In the genomic region with DNA sequence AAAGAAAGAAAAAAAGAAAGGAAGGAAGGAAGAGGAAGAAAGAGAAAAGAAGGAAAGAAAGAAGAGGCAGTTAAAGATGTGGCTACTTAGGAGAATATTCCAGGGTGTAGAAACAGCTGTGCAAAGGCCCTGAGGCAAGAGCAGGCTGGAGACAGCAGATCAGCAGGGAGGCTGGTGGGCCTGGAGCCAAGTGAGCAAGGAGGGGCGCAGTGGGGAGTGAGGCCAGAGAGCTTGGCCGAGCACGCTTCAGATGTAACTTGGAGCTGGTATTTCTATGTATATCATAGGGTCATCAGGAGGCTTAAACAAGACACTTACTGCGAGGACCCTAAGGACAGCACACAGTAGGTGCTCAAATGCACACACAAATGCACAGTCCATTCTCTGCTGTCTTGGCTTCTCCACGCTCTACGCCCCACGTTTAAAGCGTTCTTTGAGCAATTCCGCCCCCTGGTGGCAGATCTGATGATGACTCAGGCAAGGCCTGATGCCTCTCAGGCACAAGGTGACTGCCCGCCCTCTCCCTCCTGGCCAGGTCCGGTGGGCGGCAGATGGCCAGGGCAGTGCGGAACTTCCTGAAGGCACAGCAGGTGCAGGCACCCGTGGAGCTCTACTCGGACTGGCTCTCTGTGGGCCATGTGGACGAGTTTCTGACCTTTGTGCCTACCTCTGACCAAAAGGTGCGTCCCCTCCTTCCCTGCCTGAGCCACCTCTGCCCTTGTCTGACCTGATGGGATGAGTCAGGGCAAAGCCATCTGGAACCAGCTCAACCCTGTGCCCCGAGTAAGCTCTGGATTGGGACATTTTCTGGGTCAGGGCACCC, we compare ENCODE assay signal across 8 cellular contexts. TPM values are rescaled to one million over a fixed set of nuclear protein-coding genes. Genes with fewer than 3 reads are reported as not detected.
DNase-seq lines count a peak whose midpoint lies in the region; ATAC-seq and TF ChIP-seq lines count a peak whose summit lies in the region.

No MANE protein-coding gene starts in this region.

- H3K4me3 ChIP-seq in DND-41 (ENCODE audit: low read depth in 1 of 2, low read length in 2 of 2) (no peak overlapping the region), LNCaP clone FGC (ENCODE audit: low read depth, low read length) (no peak overlapping the region), osteoblast (ENCODE audit: insufficient read depth, low read length) (no peak overlapping the region), thyroid gland (replicated peaks in 1 of 3) (no peak overlapping the region)

- H3K36me3 ChIP-seq in DND-41 (ENCODE audit: insufficient read depth, low read length) (no peaks in the 10 kb centered on the region), osteoblast (ENCODE audit: insufficient read depth, low read length) (no peaks in the 10 kb centered on the region), thyroid gland (no peaks in the 10 kb centered on the region)

- no peak overlapping the region for H3K9ac ChIP-seq in DND-41 (ENCODE audit: low read depth, low read length)

- H2AFZ ChIP-seq in DND-41 (ENCODE audit: low read depth, low read length) (no peak overlapping the region), osteoblast (ENCODE audit: low read length) (no peak overlapping the region)

- H3K4me1 ChIP-seq in DND-41 (ENCODE audit: insufficient read depth, low read length) (no peaks in the 10 kb centered on the region), osteoblast (ENCODE audit: insufficient read depth, low read length) (peaks cover 21% of the 10 kb centered on the region), thyroid gland (peaks cover 0 to 7% of the 10 kb centered on the region in 2 donors)

- H3K79me2 ChIP-seq in DND-41 (ENCODE audit: insufficient read depth, low read length): no peaks in the 10 kb centered on the region
- no peaks in the 10 kb centered on the region for H3K79me2 ChIP-seq in osteoblast (ENCODE audit: insufficient read depth, low read length)

- no peak overlapping the region for H3K27ac ChIP-seq in DND-41 (ENCODE audit: low read length)
- H3K27ac ChIP-seq in osteoblast (ENCODE audit: low read depth, low read length): no peak overlapping the region
- no peak overlapping the region for H3K27ac ChIP-seq in thyroid gland

- H4K20me1 ChIP-seq in DND-41 (ENCODE audit: insufficient read depth, low read length): peaks cover 8% of the 10 kb centered on the region; the same call in 1 of the 2 replicates
- H4K20me1 ChIP-seq in osteoblast (ENCODE audit: insufficient read depth, low read length): no peaks in the 10 kb centered on the region

- DNase-seq in DND-41: peak; percentile 81
- DNase-seq in LNCaP clone FGC (ENCODE audit: low read depth): peak; percentile 26
- DNase-seq in SHP77 treated with DMSO at 0.1 percent for 48 hours (lab: John Stamatoyannopoulos, UW): peak; percentile 59
- peak; percentile 73 for DNase-seq in activated effector memory CD4-positive, alpha-beta T cell treated with Interleukin-2 at 50 U/mL for 16 hours
- DNase-seq in foreskin melanocyte: peak; percentile 85
- peak; percentile 95 for DNase-seq in osteoblast (ENCODE audit: insufficient read length, low spot score, missing footprints)
- DNase-seq in thyroid gland: peak; percentile 86 to 91

- peak; percentile 92 for ATAC-seq in DND-41 (ENCODE audit: insufficient read depth, low read depth)
- no peak for ATAC-seq in GM18505 (IDR thresholded peaks at IDR 0.05; ENCODE audit: unreplicated experiment)

- no peak overlapping the region for H3K4me2 ChIP-seq in DND-41 (ENCODE audit: insufficient read depth, low read length)
- H3K4me2 ChIP-seq in osteoblast (ENCODE audit: insufficient read depth, low read length): no peak overlapping the region

- H3K9me3 ChIP-seq in DND-41 (ENCODE audit: insufficient read depth, low read length, severe bottlenecking) (no peaks in the 10 kb centered on the region), osteoblast (ENCODE audit: low read depth, low read length) (no peaks in the 10 kb centered on the region), thyroid gland (no peaks in the 10 kb centered on the region)

- peaks cover 3% of the 10 kb centered on the region for H3K27me3 ChIP-seq in DND-41 (ENCODE audit: insufficient read depth, low read length, poor library complexity)
- H3K27me3 ChIP-seq in osteoblast (ENCODE audit: insufficient read depth, low read length): peaks cover 2% of the 10 kb centered on the region
- no peaks in the 10 kb centered on the region for H3K27me3 ChIP-seq in thyroid gland

- WGBS in thyroid gland, 2 donors: 19 to 23% methylated on average over 17 to 18 of the region's 18 CpGs

- intact Hi-C loops in thyroid gland (cut with DNase I): loop anchor here (2.0 kb wide), 1 partner anchor 112 kb away; no protein-coding TSS in a partner anchor

- no peak for TF ChIP-seq POLR2A in thyroid gland (IDR thresholded peaks at IDR 0.05)
- no peak for TF ChIP-seq POLR2A in GM18505 (IDR thresholded peaks at IDR 0.05; ENCODE audit: borderline replicate concordance, extremely low read depth, insufficient read depth, insufficient read length)

- TF ChIP-seq CTCF in DND-41 (IDR thresholded peaks at IDR 0.05; ENCODE audit: borderline replicate concordance, extremely low read depth, low read length, poor library complexity, severe bottlenecking) (peak; percentile 92), LNCaP clone FGC (IDR thresholded peaks at IDR 0.05; ENCODE audit: control insufficient read depth, extremely low read depth, insufficient read depth) (peak; percentile 66), osteoblast (IDR thresholded peaks at IDR 0.05; ENCODE audit: extremely low read depth, low read depth, low read length) (peak; percentile 74), thyroid gland (IDR thresholded peaks at IDR 0.05) (peak; percentile 67 to 93 (median 82))

RNA-seq across cellular contexts. Expression of gene PADI3, which starts 11.9 kb away (rescaled TPM):
- total RNA-seq in osteoblast: not detected in 2 replicates
- not detected for total RNA-seq in thyroid gland

RNA-seq across cellular contexts. Expression of gene PADI1, which starts 32.1 kb away (rescaled TPM):
- total RNA-seq in osteoblast (under 0.01 TPM in 2 replicates), thyroid gland (not detected)

Comparison
In these comparisons a context has a peak if more than half of its experiments do, and no peak if none do; other contexts are left out.
1. DNase-seq: peak in every context shown above with its lines; median percentile 95 in osteoblast; 88 in thyroid gland; 85 in foreskin melanocyte; 81 in DND-41; 73 in activated effector memory CD4-positive, alpha-beta T cell treated with Interleukin-2 at 50 U/mL for 16 hours; 59 in SHP77 treated with DMSO at 0.1 percent for 48 hours; 26 in LNCaP clone FGC.